8 cellular contexts compared by ENCODE assay signal in the genomic region with DNA sequence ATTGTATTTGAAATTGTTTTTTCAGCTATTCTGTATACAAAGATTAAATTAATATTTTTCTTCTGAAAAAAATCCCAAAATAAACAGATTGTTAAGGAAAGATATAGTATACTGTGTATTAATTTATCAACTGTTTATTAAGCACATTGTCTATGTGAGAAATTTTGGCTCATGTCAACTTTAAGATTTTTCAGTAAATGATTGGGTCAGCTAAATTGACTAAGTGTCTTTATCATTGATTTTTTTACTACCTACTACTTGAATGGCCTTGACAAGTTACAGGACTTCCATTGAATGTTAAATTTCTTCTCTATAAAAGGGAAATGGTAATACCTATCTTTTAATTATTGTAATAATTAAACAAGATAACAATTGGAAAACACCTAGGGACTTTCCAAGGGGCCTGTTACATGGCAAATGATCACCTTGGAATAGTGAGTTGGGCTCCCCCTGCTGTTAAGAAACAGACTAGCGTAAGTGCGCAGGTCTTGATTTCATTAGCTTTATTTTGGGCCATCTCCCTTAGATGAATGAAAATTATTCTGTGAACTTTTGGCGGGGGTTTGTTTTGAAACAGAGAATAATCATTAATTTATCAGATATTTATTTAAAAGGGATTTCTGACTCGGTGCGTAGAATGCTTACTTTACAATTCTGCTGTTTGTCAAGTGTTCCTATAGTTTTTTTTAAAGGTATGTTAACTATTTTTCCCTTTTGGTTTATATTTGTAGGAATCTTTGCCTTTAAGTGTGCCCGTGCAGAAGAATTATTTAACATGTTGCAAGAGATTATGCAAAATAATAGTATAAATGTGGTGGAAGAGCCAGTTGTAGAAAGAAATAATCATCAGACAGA. TPM values are rescaled to one million over a fixed set of nuclear protein-coding genes. Genes with fewer than 3 reads are reported as not detected.
A peak's percentile ranks its signal among the peaks of the same experiment; 100 is the strongest.
DNase-seq lines count a peak whose midpoint lies in the region; FAIRE-seq and TF ChIP-seq lines count a peak whose summit lies in the region.

No MANE protein-coding gene starts in this region.

- H3K9ac ChIP-seq in kidney (ENCODE audit: low read length in 2 of 2): no peak overlapping the region

- no peak for TF ChIP-seq POLR2A in H54 (IDR thresholded peaks at IDR 0.05; ENCODE audit: low read depth, low read length)
- TF ChIP-seq POLR2A in breast epithelium (IDR thresholded peaks at IDR 0.05): no peak

- TF ChIP-seq CTCF in GM10248 (IDR thresholded peaks at IDR 0.05; ENCODE audit: control extremely low read depth, extremely low read depth, low read depth, missing control alignments) (peak; percentile 70), breast epithelium (IDR thresholded peaks at IDR 0.05) (peak; percentile 56 to 82 (median 75)), kidney (IDR thresholded peaks at IDR 0.05; ENCODE audit: borderline replicate concordance, extremely low read depth, insufficient read depth) (peak; percentile 72)

- POLR2A ChIA-PET in GM10248 (lab: Yijun Ruan, JAX): no interaction called here

- intact Hi-C loops in breast epithelium (cut with DNase I; ENCODE audit: low total_unique reads) (no loop called here), kidney (cut with DNase I) (no loop called here)

- no peaks in the 10 kb centered on the region for H3K27me3 ChIP-seq in breast epithelium

- H3K9me3 ChIP-seq in breast epithelium: no peaks in the 10 kb centered on the region
- no peaks in the 10 kb centered on the region for H3K9me3 ChIP-seq in kidney (ENCODE audit: control insufficient read depth in 1 of 2, low read length in 2 of 2)

- CTCF ChIA-PET in GM10248 (lab: Yijun Ruan, JAX): interaction anchor here (0.7 to 5.4 kb wide), 33 partner anchors 11 to 415 kb away, joined by 3 to 76 read pairs (median 5); a partner anchor contains a TSS

- DNase-seq in GM10248 (ENCODE audit: extremely low spot score): peak; percentile 52
- no peak for DNase-seq in H54 (ENCODE audit: insufficient read length, low spot score)
- DNase-seq in NCI-H1417 (lab: John Stamatoyannopoulos, UW): peak; percentile 60 to 85 (median 73)
- DNase-seq in T-helper 9 cell: peak; percentile 31
- no peak for DNase-seq in breast epithelium (ENCODE audit: low spot score in 2 of 2)
- DNase-seq in kidney: no peak
- peak; percentile 7 to 43 for DNase-seq in stimulated activated CD4-positive, alpha-beta T cell treated with anti-CD3 and anti-CD28 coated beads, Interleukin-4, amount 100 ng/mL, for 48 hours (ENCODE audit: low read depth in 2 of 2)
- DNase-seq in OCI-M2 (lab: John Stamatoyannopoulos, UW; ENCODE audit: unreplicated experiment): no peak

- H3K4me3 ChIP-seq in breast epithelium (no peak overlapping the region), kidney (ENCODE audit: low read length in 2 of 2) (no peak overlapping the region)

- FAIRE-seq in H54 (lab: Jason Lieb, UNC) (peak; percentile 57), kidney (lab: Jason Lieb, UNC) (peak; percentile 73)

- no peaks in the 10 kb centered on the region for H3K4me1 ChIP-seq in breast epithelium
- H3K4me1 ChIP-seq in kidney (ENCODE audit: control insufficient read depth in 1 of 2, insufficient read depth in 1 of 2, low read depth in 1 of 2, low read length in 2 of 2): no peaks in the 10 kb centered on the region

- H3K27ac ChIP-seq in breast epithelium (no peak overlapping the region), kidney (ENCODE audit: low read depth in 2 of 2, low read length in 2 of 2) (no peak overlapping the region)

- H3K36me3 ChIP-seq in breast epithelium (peaks cover 10% of the 10 kb centered on the region), kidney (ENCODE audit: control insufficient read depth in 1 of 2, insufficient read depth in 2 of 2, low read length in 2 of 2) (peaks cover 17 to 26% of the 10 kb centered on the region in 2 donors)

RNA-seq across cellular contexts. Expression of a gene that starts 14.5 kb away (rescaled TPM):
- total RNA-seq in breast epithelium (100 to 1,000 TPM in 2 of 3 donors, 10 to 100 TPM in 1; 80.2 to 126 (median 123) TPM), kidney (117 TPM)
- polyA plus RNA-seq in kidney (ENCODE audit: insufficient read depth, low read depth, low replicate concordance): 125 TPM

RNA-seq across cellular contexts. Expression of a gene that starts 39.9 kb away (rescaled TPM):
- total RNA-seq in breast epithelium (not detected), kidney (not detected)
- not detected for polyA plus RNA-seq in kidney (ENCODE audit: insufficient read depth, low read depth, low replicate concordance)

Comparison
In these comparisons a context has a peak if more than half of its experiments do, and no peak if none do; other contexts are left out.
1. DNase-seq: peak in GM10248 (single experiment), NCI-H1417 (3 of 3), T-helper 9 cell (single experiment) and stimulated activated CD4-positive, alpha-beta T cell treated with anti-CD3 and anti-CD28 coated beads, Interleukin-4, amount 100 ng/mL, for 48 hours (2 of 2); none in H54 (single experiment), breast epithelium (0 of 2), kidney (single experiment) and OCI-M2 (single experiment).
2. Peak in every context shown above with its lines, with median percentiles within 50 percentile points of each other: CTCF ChIP-seq.